In genomic region chr11:119062779-119063178, GRCh38 we compare ENCODE assay signal across 16 cellular contexts. TPM values are rescaled to one million over a fixed set of nuclear protein-coding genes. Genes with fewer than 3 reads are reported as not detected.
DNase-seq lines count a peak whose midpoint lies in the region; ATAC-seq and TF ChIP-seq lines count a peak whose summit lies in the region.
"Had no signal": no experiment of that assay in that cellular context is flagged by ENCODE, and none has a peak within 500 bp of the region (broad histone marks: within the 10 kb centered on the region; RNA-seq: fewer than 3 reads in every experiment).

No MANE protein-coding gene starts in this region.

- no peaks in the 10 kb centered on the region for H3K9me3 Mint-ChIP-seq in activated CD4-positive, alpha-beta memory T cell treated with anti-CD3 and anti-CD28 coated beads for 36 hours
- H3K9me3 Mint-ChIP-seq in nephron progenitor cell, result peaks cover 4% of the 10 kb centered on the region
- H3K9me3 Mint-ChIP-seq in activated naive CD4-positive, alpha-beta T cell treated with anti-CD3 and anti-CD28 coated beads, Interleukin-2, amount 50 U/mL, for 72 hours, result no peaks in the 10 kb centered on the region
- H3K9me3 Mint-ChIP-seq: activated T-cell treated with anti-CD3 and anti-CD28 coated beads, Interleukin-2, amount 50 U/mL, for 72 hours; T-helper 2 cell treated with Interferon-gamma antibody and Interleukin-4, amounts not matched to agents 5 μg/mL and 100 μg/mL, for 36 hours had no signal

- H3K27ac Mint-ChIP-seq in activated CD4-positive, alpha-beta memory T cell treated with anti-CD3 and anti-CD28 coated beads for 36 hours, result no peak overlapping the region
- no peak overlapping the region for H3K27ac Mint-ChIP-seq in nephron progenitor cell
- H3K27ac Mint-ChIP-seq in activated naive CD4-positive, alpha-beta T cell treated with anti-CD3 and anti-CD28 coated beads, Interleukin-2, amount 50 U/mL, for 72 hours, result no peak overlapping the region
- H3K27ac Mint-ChIP-seq: activated T-cell treated with anti-CD3 and anti-CD28 coated beads, Interleukin-2, amount 50 U/mL, for 72 hours; GM23338; T-helper 2 cell treated with Interferon-gamma antibody and Interleukin-4, amounts not matched to agents 5 μg/mL and 100 μg/mL, for 36 hours had no signal

- no peak for ATAC-seq in activated naive CD4-positive, alpha-beta T cell treated with anti-CD3 and anti-CD28 coated beads, Interleukin-2, amount 50 U/mL, for 72 hours
- ATAC-seq: activated T-cell treated with anti-CD3 and anti-CD28 coated beads, Interleukin-2, amount 50 U/mL, for 72 hours; GM23338 had no signal

- no peak for TF ChIP-seq CTCF in HFF-Myc (IDR thresholded peaks at IDR 0.05; ENCODE audit: low read depth, low read length, missing control alignments)
- TF ChIP-seq CTCF in nephron progenitor cell (IDR thresholded peaks at IDR 0.05), result no peak

- no peak overlapping the region for H3K4me3 Mint-ChIP-seq in activated CD4-positive, alpha-beta memory T cell treated with anti-CD3 and anti-CD28 coated beads for 36 hours
- no peak overlapping the region for H3K4me3 Mint-ChIP-seq in nephron progenitor cell
- H3K4me3 Mint-ChIP-seq: activated T-cell treated with anti-CD3 and anti-CD28 coated beads, Interleukin-2, amount 50 U/mL, for 72 hours; GM23338; T-helper 2 cell treated with Interferon-gamma antibody and Interleukin-4, amounts not matched to agents 5 μg/mL and 100 μg/mL, for 36 hours had no signal

- POLR2A ChIA-PET in activated CD4-positive, alpha-beta memory T cell treated with anti-CD3 and anti-CD28 coated beads for 36 hours (lab: Charles Lee), result interaction anchor here (1.5 kb wide), 1 partner anchor 32 kb away, joined by 5 read pairs; a partner anchor contains a TSS

- H3K4me3 ChIP-seq in HFF-Myc (replicated peaks; ENCODE audit: low read depth, low read length), result no peak overlapping the region
- H3K4me3 ChIP-seq: GM23338 had no signal

- CTCF ChIA-PET in activated CD4-positive, alpha-beta memory T cell treated with anti-CD3 and anti-CD28 coated beads for 36 hours (lab: Charles Lee), result no interaction called here

- peaks cover 36% of the 10 kb centered on the region for H3K4me1 Mint-ChIP-seq in activated CD4-positive, alpha-beta memory T cell treated with anti-CD3 and anti-CD28 coated beads for 36 hours (ENCODE audit: low read depth)
- peaks cover 20% of the 10 kb centered on the region for H3K4me1 Mint-ChIP-seq in nephron progenitor cell

- intact Hi-C loops in activated CD4-positive, alpha-beta memory T cell treated with anti-CD3 and anti-CD28 coated beads for 36 hours (cut with micrococcal nuclease), result no loop called here

- DNase-seq in AG08395 (ENCODE audit: low spot score), result peak; percentile 37
- peak; percentile 32 for DNase-seq in HFF-Myc (ENCODE audit: extremely low read depth, low read depth)
- peak; percentile 59 for DNase-seq in astrocyte of the hippocampus (ENCODE audit: low read depth, low spot score)
- peak; percentile 41 for DNase-seq in fibroblast of the conjunctiva (ENCODE audit: low read depth)
- DNase-seq in activated CD4-positive, alpha-beta memory T cell treated with anti-CD3 and anti-CD28 coated beads for 36 hours, result no peak
- DNase-seq in inferior parietal cortex (ENCODE audit: extremely low spot score), result no peak
- DNase-seq in nephron progenitor cell, result no peak
- DNase-seq in activated naive CD4-positive, alpha-beta T cell treated with anti-CD3 and anti-CD28 coated beads, Interleukin-2, amount 50 U/mL, for 72 hours (ENCODE audit: low spot score in 2 of 2), result no peak
- DNase-seq: activated CD4-positive, alpha-beta T cell treated with anti-CD3 and anti-CD28 coated beads, Interleukin-2, amount 50 U/mL, for 1 hour; activated T-cell treated with anti-CD3 and anti-CD28 coated beads, Interleukin-2, amount 50 U/mL, for 72 hours; amygdala; NCI-H2029 treated with DMSO at 0.1 percent for 48 hours; NCI-H774; occipital lobe had no signal

- peaks cover 4% of the 10 kb centered on the region for H3K36me3 Mint-ChIP-seq in activated CD4-positive, alpha-beta memory T cell treated with anti-CD3 and anti-CD28 coated beads for 36 hours
- peaks cover 16% of the 10 kb centered on the region for H3K36me3 Mint-ChIP-seq in nephron progenitor cell (ENCODE audit: low read depth)
- peaks cover 7 to 8% of the 10 kb centered on the region in 2 donors for H3K36me3 Mint-ChIP-seq in activated naive CD4-positive, alpha-beta T cell treated with anti-CD3 and anti-CD28 coated beads, Interleukin-2, amount 50 U/mL, for 72 hours

- no peaks in the 10 kb centered on the region for H3K27me3 Mint-ChIP-seq in activated CD4-positive, alpha-beta memory T cell treated with anti-CD3 and anti-CD28 coated beads for 36 hours
- peaks cover 4% of the 10 kb centered on the region for H3K27me3 Mint-ChIP-seq in nephron progenitor cell (ENCODE audit: low read depth, poor library complexity)

RNA-seq across cellular contexts. Expression of gene VPS11, which starts 4.8 kb away (rescaled TPM):
- total RNA-seq in activated CD4-positive, alpha-beta memory T cell treated with anti-CD3 and anti-CD28 coated beads for 36 hours, result 10 to 100 TPM; 19.2 to 21.1 TPM
- 10 to 100 TPM; 26.6 to 42.2 TPM for total RNA-seq in activated naive CD4-positive, alpha-beta T cell treated with anti-CD3 and anti-CD28 coated beads, Interleukin-2, amount 50 U/mL, for 72 hours

RNA-seq across cellular contexts. Expression of gene HYOU1, which starts 5.8 kb away (rescaled TPM):
- 100 to 1,000 TPM; 127 to 136 TPM for total RNA-seq in activated CD4-positive, alpha-beta memory T cell treated with anti-CD3 and anti-CD28 coated beads for 36 hours
- total RNA-seq in activated naive CD4-positive, alpha-beta T cell treated with anti-CD3 and anti-CD28 coated beads, Interleukin-2, amount 50 U/mL, for 72 hours, result 100 to 1,000 TPM in 1 of 2 donors, 10 to 100 TPM in 1; 71.7 to 117 TPM

RNA-seq across cellular contexts. Expression of gene HMBS, which starts 21.9 kb away (rescaled TPM):
- 10 to 100 TPM; 31.2 to 33.8 TPM for total RNA-seq in activated CD4-positive, alpha-beta memory T cell treated with anti-CD3 and anti-CD28 coated beads for 36 hours
- total RNA-seq in activated naive CD4-positive, alpha-beta T cell treated with anti-CD3 and anti-CD28 coated beads, Interleukin-2, amount 50 U/mL, for 72 hours, result 10 to 100 TPM; 20.0 to 35.7 TPM

RNA-seq across cellular contexts. Expression of gene SLC37A4, which starts 32.1 kb away (rescaled TPM):
- total RNA-seq in activated CD4-positive, alpha-beta memory T cell treated with anti-CD3 and anti-CD28 coated beads for 36 hours, result 10 to 100 TPM; 33.4 to 37.0 TPM
- total RNA-seq in activated naive CD4-positive, alpha-beta T cell treated with anti-CD3 and anti-CD28 coated beads, Interleukin-2, amount 50 U/mL, for 72 hours, result 10 to 100 TPM; 22.3 to 33.4 TPM

RNA-seq across cellular contexts. Expression of gene DPAGT1, which starts 38.9 kb away (rescaled TPM):
- 10 to 100 TPM; 64.4 to 66.9 TPM for total RNA-seq in activated CD4-positive, alpha-beta memory T cell treated with anti-CD3 and anti-CD28 coated beads for 36 hours
- total RNA-seq in activated naive CD4-positive, alpha-beta T cell treated with anti-CD3 and anti-CD28 coated beads, Interleukin-2, amount 50 U/mL, for 72 hours, result 10 to 100 TPM; 74.7 to 79.9 TPM

Comparison
In these comparisons a context has a peak if more than half of its experiments do, and no peak if none do; other contexts are left out.
1. DNase-seq: peak in AG08395 (single experiment), HFF-Myc (single experiment), astrocyte of the hippocampus (single experiment) and fibroblast of the conjunctiva (single experiment); none in activated CD4-positive, alpha-beta memory T cell treated with anti-CD3 and anti-CD28 coated beads for 36 hours (single experiment), inferior parietal cortex (single experiment), nephron progenitor cell (single experiment) and activated naive CD4-positive, alpha-beta T cell treated with anti-CD3 and anti-CD28 coated beads, Interleukin-2, amount 50 U/mL, for 72 hours (0 of 2).